7 cellular contexts compared by ENCODE assay signal in genomic region chr18:68714356-68714706, GRCh38. TPM values are rescaled to one million over a fixed set of nuclear protein-coding genes. Genes with fewer than 3 reads are reported as not detected.
A peak's percentile ranks its signal among the peaks of the same experiment; 100 is the strongest.
DNase-seq lines count a peak whose midpoint lies in the region; ATAC-seq and TF ChIP-seq lines count a peak whose summit lies in the region.

No MANE protein-coding gene starts in this region.

- DNase-seq in NAMALWA (ENCODE audit: low spot score): peak; percentile 38
- DNase-seq in islet precursor cell: peak; percentile 58
- DNase-seq in NCI-H128 (lab: John Stamatoyannopoulos, UW; ENCODE audit: unreplicated experiment): no peak

- H3K27me3 Mint-ChIP-seq in brain: peaks cover 12% of the 10 kb centered on the region
- no peaks in the 10 kb centered on the region for H3K27me3 Mint-ChIP-seq in stimulated activated naive CD8-positive, alpha-beta T cell treated with anti-CD3 and anti-CD28 coated beads, Interleukin-15, Interleukin-2, amounts not matched to agents 100 ng/mL and 50 ng/mL, for 24 hours

- peaks cover 48% of the 10 kb centered on the region for H3K4me1 Mint-ChIP-seq in brain
- H3K4me1 Mint-ChIP-seq in stimulated activated naive CD8-positive, alpha-beta T cell treated with anti-CD3 and anti-CD28 coated beads, Interleukin-15, Interleukin-2, amounts not matched to agents 100 ng/mL and 50 ng/mL, for 24 hours (ENCODE audit: low read depth): peaks cover 50% of the 10 kb centered on the region

- peaks cover 29% of the 10 kb centered on the region for H3K36me3 Mint-ChIP-seq in brain
- H3K36me3 Mint-ChIP-seq in stimulated activated naive CD8-positive, alpha-beta T cell treated with anti-CD3 and anti-CD28 coated beads, Interleukin-15, Interleukin-2, amounts not matched to agents 100 ng/mL and 50 ng/mL, for 24 hours (ENCODE audit: low read depth): peaks cover 49% of the 10 kb centered on the region

- peak overlapping the region; percentile 67 to 96 (median 89) for H3K27ac Mint-ChIP-seq in brain
- H3K27ac Mint-ChIP-seq in stimulated activated naive CD8-positive, alpha-beta T cell treated with anti-CD3 and anti-CD28 coated beads, Interleukin-15, Interleukin-2, amounts not matched to agents 100 ng/mL and 50 ng/mL, for 24 hours: peak overlapping the region; percentile 96

- TF ChIP-seq CTCF in brain (conservative IDR thresholded peaks at IDR 0.05): no peak

- peak overlapping the region; percentile 98 for H3K4me3 ChIP-seq in GM08714 (ENCODE audit: low read length)

- ATAC-seq in GM21737 (IDR thresholded peaks at IDR 0.05; ENCODE audit: unreplicated experiment): peak; percentile 9

- peaks cover 0 to 4% (median 0%) of the 10 kb centered on the region in 5 experiments for H3K9me3 Mint-ChIP-seq in brain
- no peaks in the 10 kb centered on the region for H3K9me3 Mint-ChIP-seq in stimulated activated naive CD8-positive, alpha-beta T cell treated with anti-CD3 and anti-CD28 coated beads, Interleukin-15, Interleukin-2, amounts not matched to agents 100 ng/mL and 50 ng/mL, for 24 hours

- H3K4me3 Mint-ChIP-seq in brain: peak overlapping the region; percentile 85 to 94 (median 92)
- H3K4me3 Mint-ChIP-seq in stimulated activated naive CD8-positive, alpha-beta T cell treated with anti-CD3 and anti-CD28 coated beads, Interleukin-15, Interleukin-2, amounts not matched to agents 100 ng/mL and 50 ng/mL, for 24 hours: peak overlapping the region; percentile 99

RNA-seq across cellular contexts. Expression of gene TMX3, which starts 0.6 kb away (rescaled TPM):
- 6.0 TPM for polyA plus RNA-seq in brain (ENCODE audit: insufficient read depth, low read depth, low replicate concordance)
